Comparison of ENCODE assay signal across 8 cellular contexts in the genomic region with DNA sequence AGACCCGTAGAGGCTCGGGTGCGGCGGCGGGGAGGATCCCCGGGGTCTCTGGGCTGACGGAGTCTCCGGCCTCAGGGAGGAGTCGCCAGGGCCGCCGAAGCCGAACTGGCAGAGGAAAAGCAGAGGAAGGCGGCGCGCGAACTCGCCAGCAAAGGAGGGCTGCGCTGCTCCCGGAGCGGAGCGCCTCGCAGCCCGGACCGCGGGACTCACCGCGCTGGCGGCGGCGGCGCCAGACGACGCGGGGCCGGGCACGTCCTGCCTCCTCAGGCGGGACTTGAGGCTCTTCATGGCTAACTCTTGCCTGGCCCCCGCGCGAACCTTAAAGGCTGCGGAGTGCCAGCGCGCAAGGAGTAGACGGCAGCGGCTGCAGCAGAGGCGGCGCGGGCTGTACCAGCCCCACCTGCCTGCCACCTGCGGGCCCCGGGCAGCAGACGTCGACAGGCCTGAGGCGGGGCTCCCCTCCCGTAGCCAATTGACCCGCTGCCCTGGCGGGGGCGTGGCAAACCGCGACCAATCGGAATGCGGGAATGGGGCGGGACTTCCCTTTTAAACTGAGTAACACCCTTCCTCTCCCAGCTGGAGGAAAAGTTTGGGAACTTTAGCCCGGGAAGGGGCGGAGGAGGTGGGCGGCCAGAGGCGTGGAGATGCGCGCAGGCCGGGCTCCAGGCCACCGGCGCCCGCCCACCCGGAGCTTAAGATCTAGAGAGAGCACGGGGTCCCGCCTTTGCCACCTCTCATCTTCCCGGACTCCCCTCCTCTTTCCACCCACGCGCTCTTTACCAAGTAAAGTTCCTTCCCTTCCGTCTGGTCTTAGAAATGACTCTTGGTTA. TPM values are rescaled to one million over a fixed set of nuclear protein-coding genes. Genes with fewer than 3 reads are reported as not detected.
DNase-seq lines count a peak whose midpoint lies in the region; ATAC-seq and TF ChIP-seq lines count a peak whose summit lies in the region.

A gene with protein sequence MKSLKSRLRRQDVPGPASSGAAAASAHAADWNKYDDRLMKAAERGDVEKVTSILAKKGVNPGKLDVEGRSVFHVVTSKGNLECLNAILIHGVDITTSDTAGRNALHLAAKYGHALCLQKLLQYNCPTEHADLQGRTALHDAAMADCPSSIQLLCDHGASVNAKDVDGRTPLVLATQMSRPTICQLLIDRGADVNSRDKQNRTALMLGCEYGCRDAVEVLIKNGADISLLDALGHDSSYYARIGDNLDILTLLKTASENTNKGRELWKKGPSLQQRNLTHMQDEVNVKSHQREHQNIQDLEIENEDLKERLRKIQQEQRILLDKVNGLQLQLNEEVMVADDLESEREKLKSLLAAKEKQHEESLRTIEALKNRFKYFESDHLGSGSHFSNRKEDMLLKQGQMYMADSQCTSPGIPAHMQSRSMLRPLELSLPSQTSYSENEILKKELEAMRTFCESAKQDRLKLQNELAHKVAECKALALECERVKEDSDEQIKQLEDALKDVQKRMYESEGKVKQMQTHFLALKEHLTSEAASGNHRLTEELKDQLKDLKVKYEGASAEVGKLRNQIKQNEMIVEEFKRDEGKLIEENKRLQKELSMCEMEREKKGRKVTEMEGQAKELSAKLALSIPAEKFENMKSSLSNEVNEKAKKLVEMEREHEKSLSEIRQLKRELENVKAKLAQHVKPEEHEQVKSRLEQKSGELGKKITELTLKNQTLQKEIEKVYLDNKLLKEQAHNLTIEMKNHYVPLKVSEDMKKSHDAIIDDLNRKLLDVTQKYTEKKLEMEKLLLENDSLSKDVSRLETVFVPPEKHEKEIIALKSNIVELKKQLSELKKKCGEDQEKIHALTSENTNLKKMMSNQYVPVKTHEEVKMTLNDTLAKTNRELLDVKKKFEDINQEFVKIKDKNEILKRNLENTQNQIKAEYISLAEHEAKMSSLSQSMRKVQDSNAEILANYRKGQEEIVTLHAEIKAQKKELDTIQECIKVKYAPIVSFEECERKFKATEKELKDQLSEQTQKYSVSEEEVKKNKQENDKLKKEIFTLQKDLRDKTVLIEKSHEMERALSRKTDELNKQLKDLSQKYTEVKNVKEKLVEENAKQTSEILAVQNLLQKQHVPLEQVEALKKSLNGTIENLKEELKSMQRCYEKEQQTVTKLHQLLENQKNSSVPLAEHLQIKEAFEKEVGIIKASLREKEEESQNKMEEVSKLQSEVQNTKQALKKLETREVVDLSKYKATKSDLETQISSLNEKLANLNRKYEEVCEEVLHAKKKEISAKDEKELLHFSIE (N-terminal part only) (minus strand): TSS at position 439 of the 830 bp plus-strand sequence. CDS start 151 bp downstream, at position 288.

- H3K27me3 ChIP-seq in KMS-11 (ENCODE audit: insufficient read depth, low read depth) = no peaks in the 10 kb centered on the region

- H3K4me1 ChIP-seq in KMS-11 (ENCODE audit: low read depth, poor library complexity, severe bottlenecking) = peaks cover 13% of the 10 kb centered on the region

- intact Hi-C loops in Calu3 (cut with micrococcal nuclease; ENCODE audit: unreplicated experiment) (loop anchor here (10.0 kb wide), 1 partner anchor 111 kb away; no protein-coding TSS in a partner anchor), natural killer cell (cut with micrococcal nuclease) (loop anchor here (10.0 kb wide), 1 partner anchor 669 kb away; a partner anchor contains a TSS)

- ATAC-seq in GM21717 (IDR thresholded peaks at IDR 0.05; ENCODE audit: unreplicated experiment) = peak; percentile 90
- peak; percentile 93 to 98 (median 97) for ATAC-seq in natural killer cell
- peak; percentile 97 to 98 for ATAC-seq in stimulated activated naive B cell treated with anti-CD40 and anti-IgM and Interleukin-4, amounts not matched to agents 10 μg/mL and 1 μg/mL and 100 μg/mL, for 72 hours (replicated peaks)

- no peaks in the 10 kb centered on the region for H4K20me1 ChIP-seq in KMS-11 (ENCODE audit: insufficient read depth)

- H3K27me3 Mint-ChIP-seq in Calu3 (ENCODE audit: unreplicated experiment) = no peaks in the 10 kb centered on the region
- H3K27me3 Mint-ChIP-seq in natural killer cell (ENCODE audit: low read depth in 2 of 2) = peaks cover 28 to 42% of the 10 kb centered on the region in 2 donors
- peaks cover 7 to 22% of the 10 kb centered on the region in 2 donors for H3K27me3 Mint-ChIP-seq in stimulated activated naive B cell treated with anti-CD40 and anti-IgM and Interleukin-4, amounts not matched to agents 10 μg/mL and 1 μg/mL and 100 μg/mL, for 72 hours

- H3K36me3 Mint-ChIP-seq in Calu3 (ENCODE audit: insufficient read depth, unreplicated experiment) (peaks cover 29% of the 10 kb centered on the region), natural killer cell (no peaks in the 10 kb centered on the region)
- H3K36me3 Mint-ChIP-seq in stimulated activated naive B cell treated with anti-CD40 and anti-IgM and Interleukin-4, amounts not matched to agents 10 μg/mL and 1 μg/mL and 100 μg/mL, for 72 hours = no peaks in the 10 kb centered on the region

- no peak for TF ChIP-seq CTCF in Calu3 (IDR thresholded peaks at IDR 0.05; ENCODE audit: unreplicated experiment)
- TF ChIP-seq CTCF in KMS-11 (conservative IDR thresholded peaks at IDR 0.05; ENCODE audit: low read depth, low read length) = no peak
- no peak for TF ChIP-seq CTCF in RWPE1 (conservative IDR thresholded peaks at IDR 0.05; ENCODE audit: low read depth)
- no peak for TF ChIP-seq CTCF in natural killer cell (IDR thresholded peaks at IDR 0.05)

- H3K4me2 ChIP-seq in KMS-11 = peak within 1 kb of the TSS; percentile 94

- H3K9me3 Mint-ChIP-seq in Calu3 (ENCODE audit: low read depth, unreplicated experiment) (no peaks in the 10 kb centered on the region), natural killer cell (no peaks in the 10 kb centered on the region)
- H3K9me3 Mint-ChIP-seq in stimulated activated naive B cell treated with anti-CD40 and anti-IgM and Interleukin-4, amounts not matched to agents 10 μg/mL and 1 μg/mL and 100 μg/mL, for 72 hours = no peaks in the 10 kb centered on the region

- H3K36me3 ChIP-seq in KMS-11 (ENCODE audit: insufficient read depth) = no peaks in the 10 kb centered on the region

- no peak within 1 kb of the TSS for H3K4me3 ChIP-seq in KMS-11 (IDR thresholded peaks at IDR 0.05; ENCODE audit: insufficient read depth, low read depth, low read length)

- H3K27ac Mint-ChIP-seq in Calu3 (ENCODE audit: unreplicated experiment) (peak within 1 kb of the TSS; percentile 92), natural killer cell (peak within 1 kb of the TSS in 1 of 2 donors; percentile 73)
- peak within 1 kb of the TSS; percentile 67 for H3K27ac Mint-ChIP-seq in stimulated activated naive B cell treated with anti-CD40 and anti-IgM and Interleukin-4, amounts not matched to agents 10 μg/mL and 1 μg/mL and 100 μg/mL, for 72 hours

- H3K4me1 Mint-ChIP-seq in Calu3 (ENCODE audit: low read depth, unreplicated experiment) (peaks cover 20% of the 10 kb centered on the region), natural killer cell (peaks cover 23 to 29% of the 10 kb centered on the region in 2 donors)
- peaks cover 10 to 27% of the 10 kb centered on the region in 2 donors for H3K4me1 Mint-ChIP-seq in stimulated activated naive B cell treated with anti-CD40 and anti-IgM and Interleukin-4, amounts not matched to agents 10 μg/mL and 1 μg/mL and 100 μg/mL, for 72 hours

- peak within 1 kb of the TSS; percentile 98 for H2AFZ ChIP-seq in KMS-11 (ENCODE audit: low read depth)

- peak; percentile 99 for DNase-seq in Calu3
- DNase-seq in RWPE1 (ENCODE audit: low spot score) = peak; percentile 99
- DNase-seq in activated gamma-delta T cell treated with anti-CD3 and anti-CD28 coated beads, Interleukin-2, amount 50 U/mL, for 16 hours (ENCODE audit: low read depth) = peak; percentile 29
- peak; percentile 89 for DNase-seq in fibroblast of the conjunctiva (ENCODE audit: low read depth)
- peak; percentile 74 for DNase-seq in natural killer cell
- DNase-seq in stimulated activated naive B cell treated with anti-CD40 and anti-IgM and Interleukin-4, amounts not matched to agents 10 μg/mL and 1 μg/mL and 100 μg/mL, for 72 hours = peak; percentile 80

- H3K79me2 ChIP-seq in KMS-11 (ENCODE audit: insufficient read depth, low read depth) = no peaks in the 10 kb centered on the region

- no TSS peak for BruUV-seq in Calu3 (replicated peaks; lab: Mats Ljungman, UMichigan)

- peak within 1 kb of the TSS; percentile 94 for H3K4me3 Mint-ChIP-seq in Calu3 (ENCODE audit: low read depth, unreplicated experiment)
- peak within 1 kb of the TSS; percentile 92 for H3K4me3 Mint-ChIP-seq in natural killer cell
- H3K4me3 Mint-ChIP-seq in stimulated activated naive B cell treated with anti-CD40 and anti-IgM and Interleukin-4, amounts not matched to agents 10 μg/mL and 1 μg/mL and 100 μg/mL, for 72 hours = peak within 1 kb of the TSS; percentile 90 to 91

- POLR2A ChIA-PET in RWPE1 (lab: Yijun Ruan, JAX; ENCODE audit: low non-redundant PET) = no interaction called here

- CTCF ChIA-PET in Calu3 (lab: Charles Lee) (interaction anchor here (1.1 to 1.2 kb wide), 2 partner anchors 48 to 62 kb away, joined by 3 to 5 read pairs; no protein-coding TSS in a partner anchor), RWPE1 (lab: Yijun Ruan, JAX) (no interaction called here)

- peak within 1 kb of the TSS; percentile 18; the same call in 1 of the 2 replicates for H3K27ac ChIP-seq in KMS-11
- H3K27ac ChIP-seq in RWPE1 = peak within 1 kb of the TSS; percentile 99

- H3K9ac ChIP-seq in KMS-11 = peak within 1 kb of the TSS; percentile 51

RNA-seq across cellular contexts. Expression of the gene that starts here (rescaled TPM):
- 31.9 and 35.5 TPM in 2 replicates for total RNA-seq in Calu3 (2022)
- total RNA-seq in natural killer cell = 1 to 10 TPM; 1.1 to 3.1 (median 2.1) TPM

Comparison
In these comparisons a context has a peak if more than half of its experiments do, and no peak if none do; other contexts are left out.
1. DNase-seq: peak in every context shown above with its lines; median percentile 99 in Calu3; 99 in RWPE1; 89 in fibroblast of the conjunctiva; 80 in stimulated activated naive B cell treated with anti-CD40 and anti-IgM and Interleukin-4, amounts not matched to agents 10 μg/mL and 1 μg/mL and 100 μg/mL, for 72 hours; 74 in natural killer cell; 29 in activated gamma-delta T cell treated with anti-CD3 and anti-CD28 coated beads, Interleukin-2, amount 50 U/mL, for 16 hours.